In genomic region chr22:50144005-50144614, GRCh38 we compare ENCODE assay signal across 22 cellular contexts. TPM values are rescaled to one million over a fixed set of nuclear protein-coding genes. Genes with fewer than 3 reads are reported as not detected.
DNase-seq lines count a peak whose midpoint lies in the region; ATAC-seq, FAIRE-seq and TF ChIP-seq lines count a peak whose summit lies in the region.
"Had no signal": no experiment of that assay in that cellular context is flagged by ENCODE, and none has a peak within 500 bp of the region (broad histone marks: within the 10 kb centered on the region; RNA-seq: fewer than 3 reads in every experiment).

No MANE protein-coding gene starts in this region.

- H2AFZ ChIP-seq in HepG2 (ENCODE audit: low read length) (no peak overlapping the region), OCI-LY3 (ENCODE audit: low read depth, low read length) (no peak overlapping the region)
- H2AFZ ChIP-seq: GM23338 had no signal

- H3K4me2 ChIP-seq in HepG2 (ENCODE audit: low read depth, low read length), result no peak overlapping the region; the same call in 1 of the 2 replicates
- H3K4me2 ChIP-seq in OCI-LY3 (ENCODE audit: low read length), result no peak overlapping the region
- H3K4me2 ChIP-seq: GM23338 had no signal

- no peaks in the 10 kb centered on the region for H3K79me2 ChIP-seq in HepG2 (ENCODE audit: insufficient read depth, low read length)
- H3K79me2 ChIP-seq in OCI-LY3 (ENCODE audit: low read length), result no peaks in the 10 kb centered on the region

- H3K9me3 ChIP-seq in HepG2 (ENCODE audit: low read length), result no peaks in the 10 kb centered on the region
- no peaks in the 10 kb centered on the region for H3K9me3 ChIP-seq in right lobe of liver
- H3K9me3 ChIP-seq in OCI-LY3 (ENCODE audit: insufficient read depth, low read length), result no peaks in the 10 kb centered on the region
- no peaks in the 10 kb centered on the region for H3K9me3 ChIP-seq in spleen

- DNase-seq in HepG2 (ENCODE audit: low spot score) (no peak), right lobe of liver (no peak), left lobe of liver (ENCODE audit: low spot score) (peak; percentile 33), OCI-M2 (lab: John Stamatoyannopoulos, UW; ENCODE audit: unreplicated experiment) (no peak), spleen (no peak)
- DNase-seq: C1 segment of cervical spinal cord, EL, NCI-H1436, NCI-H2029, NCI-H2171 treated with DMSO at 0.1 percent for 48 hours, NCI-H446 treated with DMSO at 0.1 percent for 48 hours, NCI-H82, SHP77 treated with DMSO at 0.1 percent for 48 hours had no signal

- no peaks in the 10 kb centered on the region for H4K20me1 ChIP-seq in HepG2 (ENCODE audit: insufficient read depth, low read length)
- H4K20me1 ChIP-seq in OCI-LY3 (ENCODE audit: insufficient read depth, low read length), result no peaks in the 10 kb centered on the region

- TF ChIP-seq RAD21 in HepG2 (CRISPR knock-in tag; IDR thresholded peaks at IDR 0.05), result peak; percentile 39; the same call in 1 of the 2 replicates

- peak overlapping the region in 1 of 3 experiments; percentile 9; a peak in 1 of 6 replicates for H3K4me3 ChIP-seq in HepG2 (replicated peaks in 1 of 3; ENCODE audit: insufficient read depth in 1 of 3, low read depth in 2 of 3, low read length in 3 of 3)
- no peak overlapping the region for H3K4me3 ChIP-seq in right lobe of liver
- H3K4me3 ChIP-seq in OCI-LY3 (ENCODE audit: low read length), result no peak overlapping the region
- no peak overlapping the region for H3K4me3 ChIP-seq in spleen
- H3K4me3 ChIP-seq: GM23338 had no signal

- intact Hi-C loops in HepG2 (cut with micrococcal nuclease; ENCODE audit: unreplicated experiment) (no loop called here), right lobe of liver (cut with DNase I) (no loop called here), spleen (cut with DNase I; ENCODE audit: low total_unique reads) (no loop called here)

- in situ Hi-C loops in HepG2 (cut with HindIII; ENCODE audit: extremely low pct_ligation_motif_present, low pct_unique_long_range_greater_than_20kb), result no loop called here

- POLR2A ChIA-PET in HepG2 (lab: Yijun Ruan, JAX), result no interaction called here

- WGBS in HepG2 (ENCODE audit: low lambda C conversion rate), result 31% methylated on average over 15 of the region's 18 CpGs
- 81% methylated on average over 8 of the region's 18 CpGs for WGBS in right lobe of liver (ENCODE audit: insufficient coverage, low coverage, low lambda C conversion rate, missing lambda C conversion rate)
- 79 to 89% (median 84%) methylated on average over 12 to 18 of the region's 18 CpGs for WGBS in spleen, 5 donors

- TF ChIP-seq CTCF in HepG2 (CRISPR knock-in tag; IDR thresholded peaks at IDR 0.05) (peak; percentile 74), right lobe of liver (IDR thresholded peaks at IDR 0.05) (no peak), OCI-LY3 (IDR thresholded peaks at IDR 0.05; ENCODE audit: low read depth, low read length) (peak; percentile 14), spleen (IDR thresholded peaks at IDR 0.05 in 8 of 11, conservative IDR thresholded peaks at IDR 0.05 in 3 of 11) (no peak)

- no peak for FAIRE-seq in HepG2 (lab: Jason Lieb, UNC)
- FAIRE-seq: A204.1 had no signal

- CTCF ChIA-PET in HepG2 (lab: Yijun Ruan, JAX; ENCODE audit: low intra/inter-chr PET ratio, low total read pairs), result no interaction called here

- H3K27ac ChIP-seq in HepG2 (ENCODE audit: extremely low read length, insufficient read depth, low read length) (no peak overlapping the region), right lobe of liver (no peak overlapping the region), OCI-LY3 (ENCODE audit: low read length) (no peak overlapping the region), spleen (no peak overlapping the region)

- H3K9ac ChIP-seq in HepG2 (ENCODE audit: insufficient read depth, low read depth, low read length) (no peak overlapping the region), OCI-LY3 (ENCODE audit: low read length) (no peak overlapping the region)

- peaks cover 2 to 24% of the 10 kb centered on the region in 2 experiments for H3K27me3 ChIP-seq in HepG2 (ENCODE audit: control insufficient read depth in 1 of 2, insufficient read depth in 2 of 2, low read length in 2 of 2)
- H3K27me3 ChIP-seq in right lobe of liver, result no peaks in the 10 kb centered on the region
- no peaks in the 10 kb centered on the region for H3K27me3 ChIP-seq in OCI-LY3 (ENCODE audit: low read depth, low read length)
- peaks cover 0 to 32% (median 0%) of the 10 kb centered on the region in 7 donors for H3K27me3 ChIP-seq in spleen (replicated peaks in 1 of 7)

- no peak for TF ChIP-seq POLR2A in HepG2 (IDR thresholded peaks at IDR 0.05; ENCODE audit: insufficient read depth in 1 of 2, low read depth in 2 of 2, low read length in 2 of 2)
- TF ChIP-seq POLR2A in right lobe of liver (IDR thresholded peaks at IDR 0.05), result no peak
- no peak for TF ChIP-seq POLR2A in spleen (IDR thresholded peaks at IDR 0.05)

- H3K36me3 ChIP-seq in HepG2 (replicated peaks in 1 of 2; ENCODE audit: control insufficient read depth in 1 of 2, insufficient read depth in 2 of 2, low read length in 2 of 2) (no peaks in the 10 kb centered on the region), right lobe of liver (no peaks in the 10 kb centered on the region), OCI-LY3 (replicated peaks; ENCODE audit: low read depth, low read length) (no peaks in the 10 kb centered on the region), spleen (no peaks in the 10 kb centered on the region)

- BruUV-seq in HepG2 (replicated peaks; lab: Mats Ljungman, UMichigan), result no TSS peak

- ATAC-seq in HepG2 (no peak), right lobe of liver (no peak), left lobe of liver (no peak), GM18861 (IDR thresholded peaks at IDR 0.05; ENCODE audit: unreplicated experiment) (no peak), HG02885 (IDR thresholded peaks at IDR 0.05; ENCODE audit: poor library complexity, unreplicated experiment) (no peak)
- ATAC-seq: GM23338 had no signal

- H3K4me1 ChIP-seq in HepG2 (ENCODE audit: insufficient read depth, low read length) (peaks cover 96% of the 10 kb centered on the region), right lobe of liver (peaks cover 0 to 52% (median 22%) of the 10 kb centered on the region in 4 donors), OCI-LY3 (ENCODE audit: low read length) (peaks cover 11% of the 10 kb centered on the region), spleen (peaks cover 0 to 29% (median 6%) of the 10 kb centered on the region in 6 donors)

- TF ChIP-seq EP300 in HepG2 (IDR thresholded peaks at IDR 0.05; ENCODE audit: low read depth in 2 of 2, low read length in 2 of 2) (no peak), HepG2 (CRISPR knock-in tag; IDR thresholded peaks at IDR 0.05; ENCODE audit: borderline replicate concordance) (no peak)

RNA-seq across cellular contexts. Expression of gene PANX2, which starts 26.4 kb away (rescaled TPM):
- total RNA-seq in HepG2 (2016; rRNA removed; fragmentation: Illumina TruSeq; extraction: Trizol), result 0.15 and 0.58 TPM in 2 replicates
- total RNA-seq in HepG2 (2016; cell fraction: cytosol; rRNA removed; fragmentation: Illumina TruSeq; extraction: Trizol; ENCODE audit: low read depth), result 0.20 and 0.35 TPM in 2 replicates
- 0.19 TPM in 2 replicates for total RNA-seq in HepG2 (2016; cell fraction: insoluble cytoplasmic fraction; rRNA removed; fragmentation: Illumina TruSeq; extraction: Trizol)
- 1.1 and 1.4 TPM in 2 replicates for total RNA-seq in HepG2 (2016; cell fraction: membrane; rRNA removed; fragmentation: Illumina TruSeq; extraction: Trizol)
- total RNA-seq in HepG2 (2016; cell fraction: nucleus; rRNA removed; fragmentation: Illumina TruSeq; extraction: Trizol), result 0.47 and 0.56 TPM in 2 replicates
- polyA plus RNA-seq in HepG2 (2011; rRNA removed), result 1.1 TPM in 2 replicates
- polyA plus RNA-seq in HepG2 (2011; cell fraction: cytosol; rRNA removed), result 0.99 and 1.7 TPM in 2 replicates
- polyA plus RNA-seq in HepG2 (2011; cell fraction: nucleus; rRNA removed), result 2.5 and 4.2 TPM in 2 replicates
- polyA plus RNA-seq in HepG2 (2012), result 1.6 and 3.8 TPM in 2 replicates
- polyA plus RNA-seq in HepG2 (2016; cell fraction: cytosol; fragmentation: Illumina TruSeq; extraction: Trizol; ENCODE audit: low read depth), result 1.3 and 1.4 TPM in 2 replicates
- 1.1 and 1.4 TPM in 2 replicates for polyA plus RNA-seq in HepG2 (2016; cell fraction: insoluble cytoplasmic fraction; fragmentation: Illumina TruSeq; extraction: Trizol; ENCODE audit: low read depth)
- polyA plus RNA-seq in HepG2 (2016; cell fraction: membrane; fragmentation: Illumina TruSeq; extraction: Trizol; ENCODE audit: low read depth), result 2.9 and 3.6 TPM in 2 replicates
- 2.0 and 2.3 TPM in 2 replicates for polyA plus RNA-seq in HepG2 (2016; cell fraction: nucleus; fragmentation: Illumina TruSeq; extraction: Trizol; ENCODE audit: insufficient read depth, low read depth)
- polyA minus RNA-seq in HepG2 (2011; rRNA and poly(A)+ RNA removed; ENCODE audit: low replicate concordance), result 0.78 and 0.84 TPM in 2 replicates
- 0.30 and 0.79 TPM in 2 replicates for polyA minus RNA-seq in HepG2 (2011; cell fraction: cytosol; rRNA and poly(A)+ RNA removed)
- 0.37 and 0.39 TPM in 2 replicates for polyA minus RNA-seq in HepG2 (2011; cell fraction: nucleus; rRNA and poly(A)+ RNA removed)
- 10 to 100 TPM in 1 of 6 experiments, 1 to 10 TPM in 5; 3.9 to 12.3 (median 7.2) TPM for total RNA-seq in right lobe of liver
- total RNA-seq in left lobe of liver, result 10.6 TPM
- 1 to 10 TPM in 6 of 7 donors, under 1 TPM in 1; 0.39 to 4.6 (median 2.4) TPM for total RNA-seq in spleen
- polyA plus RNA-seq in spleen, result under 1 TPM; 0.11 to 0.67 (median 0.24) TPM
- polyA plus RNA-seq: IgD-negative memory B cell had no signal

RNA-seq across cellular contexts. Expression of gene TRABD, which starts 41.6 kb away (rescaled TPM):
- total RNA-seq in HepG2 (2016; rRNA removed; fragmentation: Illumina TruSeq; extraction: Trizol) (16.2 and 21.5 TPM in 2 replicates), right lobe of liver (10 to 100 TPM; 18.9 to 30.2 (median 22.8) TPM), left lobe of liver (25.9 TPM), spleen (10 to 100 TPM; 49.8 to 66.5 (median 57.7) TPM)
- 8.1 and 8.5 TPM in 2 replicates for total RNA-seq in HepG2 (2016; cell fraction: cytosol; rRNA removed; fragmentation: Illumina TruSeq; extraction: Trizol; ENCODE audit: low read depth)
- total RNA-seq in HepG2 (2016; cell fraction: insoluble cytoplasmic fraction; rRNA removed; fragmentation: Illumina TruSeq; extraction: Trizol), result 14.1 and 20.1 TPM in 2 replicates
- 15.9 and 17.7 TPM in 2 replicates for total RNA-seq in HepG2 (2016; cell fraction: membrane; rRNA removed; fragmentation: Illumina TruSeq; extraction: Trizol)
- 12.3 and 17.7 TPM in 2 replicates for total RNA-seq in HepG2 (2016; cell fraction: nucleus; rRNA removed; fragmentation: Illumina TruSeq; extraction: Trizol)
- polyA plus RNA-seq in HepG2 (2011; rRNA removed) (28.9 and 36.8 TPM in 2 replicates), spleen (10 to 100 TPM; 43.3 to 85.8 (median 77.9) TPM)
- polyA plus RNA-seq in HepG2 (2011; cell fraction: cytosol; rRNA removed), result 15.8 and 28.0 TPM in 2 replicates
- polyA plus RNA-seq in HepG2 (2011; cell fraction: nucleus; rRNA removed), result 241 and 327 TPM in 2 replicates
- polyA plus RNA-seq in HepG2 (2012), result 19.6 and 35.2 TPM in 2 replicates
- polyA plus RNA-seq in HepG2 (2016; cell fraction: cytosol; fragmentation: Illumina TruSeq; extraction: Trizol; ENCODE audit: low read depth), result 10.4 and 11.2 TPM in 2 replicates
- 19.9 and 22.8 TPM in 2 replicates for polyA plus RNA-seq in HepG2 (2016; cell fraction: insoluble cytoplasmic fraction; fragmentation: Illumina TruSeq; extraction: Trizol; ENCODE audit: low read depth)
- polyA plus RNA-seq in HepG2 (2016; cell fraction: membrane; fragmentation: Illumina TruSeq; extraction: Trizol; ENCODE audit: low read depth), result 15.2 and 16.9 TPM in 2 replicates
- polyA plus RNA-seq in HepG2 (2016; cell fraction: nucleus; fragmentation: Illumina TruSeq; extraction: Trizol; ENCODE audit: insufficient read depth, low read depth), result 56.6 and 60.9 TPM in 2 replicates
- polyA minus RNA-seq in HepG2 (2011; rRNA and poly(A)+ RNA removed; ENCODE audit: low replicate concordance), result 22.4 and 30.1 TPM in 2 replicates
- polyA minus RNA-seq in HepG2 (2011; cell fraction: cytosol; rRNA and poly(A)+ RNA removed), result 9.7 and 11.7 TPM in 2 replicates
- polyA minus RNA-seq in HepG2 (2011; cell fraction: nucleus; rRNA and poly(A)+ RNA removed), result 14.4 and 18.2 TPM in 2 replicates

RNA-seq across cellular contexts. Expression of gene MOV10L1, which starts 54.3 kb away (rescaled TPM):
- total RNA-seq in HepG2 (2016; rRNA removed; fragmentation: Illumina TruSeq; extraction: Trizol) (0.11 TPM in 1 of 2 replicates, not detected in the other), right lobe of liver (under 1 TPM in 4 of 6 experiments, not detected in 2; 0.21 to 0.31 (median 0.24) TPM), left lobe of liver (not detected), spleen (under 1 TPM in 2 of 7 donors, not detected in 5; 0.10 to 0.37 TPM)
- total RNA-seq in HepG2 (2016; cell fraction: cytosol; rRNA removed; fragmentation: Illumina TruSeq; extraction: Trizol; ENCODE audit: low read depth), result not detected in 2 replicates
- 0.17 TPM in 1 of 2 replicates, not detected in the other for total RNA-seq in HepG2 (2016; cell fraction: insoluble cytoplasmic fraction; rRNA removed; fragmentation: Illumina TruSeq; extraction: Trizol)
- total RNA-seq in HepG2 (2016; cell fraction: membrane; rRNA removed; fragmentation: Illumina TruSeq; extraction: Trizol), result not detected in 2 replicates
- 0.12 and 0.28 TPM in 2 replicates for total RNA-seq in HepG2 (2016; cell fraction: nucleus; rRNA removed; fragmentation: Illumina TruSeq; extraction: Trizol)
- polyA plus RNA-seq in HepG2 (2011; rRNA removed) (0.12 and 0.31 TPM in 2 replicates), spleen (under 1 TPM in 1 of 3 donors, not detected in 2; 0.15 TPM)
- 0.05 and 0.09 TPM in 2 replicates for polyA plus RNA-seq in HepG2 (2011; cell fraction: cytosol; rRNA removed)
- 0.47 and 1.1 TPM in 2 replicates for polyA plus RNA-seq in HepG2 (2011; cell fraction: nucleus; rRNA removed)
- 0.29 and 0.46 TPM in 2 replicates for polyA plus RNA-seq in HepG2 (2012)
- not detected in 2 replicates for polyA plus RNA-seq in HepG2 (2016; cell fraction: cytosol; fragmentation: Illumina TruSeq; extraction: Trizol; ENCODE audit: low read depth)
- polyA plus RNA-seq in HepG2 (2016; cell fraction: insoluble cytoplasmic fraction; fragmentation: Illumina TruSeq; extraction: Trizol; ENCODE audit: low read depth), result not detected in 2 replicates
- polyA plus RNA-seq in HepG2 (2016; cell fraction: membrane; fragmentation: Illumina TruSeq; extraction: Trizol; ENCODE audit: low read depth), result 0.08 TPM in 1 of 2 replicates, not detected in the other
- not detected in 2 replicates for polyA plus RNA-seq in HepG2 (2016; cell fraction: nucleus; fragmentation: Illumina TruSeq; extraction: Trizol; ENCODE audit: insufficient read depth, low read depth)
- not detected in 2 replicates for polyA minus RNA-seq in HepG2 (2011; rRNA and poly(A)+ RNA removed; ENCODE audit: low replicate concordance)
- not detected in 2 replicates for polyA minus RNA-seq in HepG2 (2011; cell fraction: cytosol; rRNA and poly(A)+ RNA removed)
- polyA minus RNA-seq in HepG2 (2011; cell fraction: nucleus; rRNA and poly(A)+ RNA removed), result 0.39 TPM in 1 of 2 replicates, not detected in the other
- total RNA-seq: HT-29; T-helper 1 cell treated with Interleukin-12 subunit alpha and Interleukin-12 subunit beta and Interleukin-4 antibody, amounts not matched to agents 30 ng/mL and 1 ng/mL, for 36 hours had no signal
- polyA plus RNA-seq: IgD-negative memory B cell had no signal

RNA-seq across cellular contexts. Expression of gene SELENOO, which starts 56.7 kb away (rescaled TPM):
- total RNA-seq in HepG2 (2016; rRNA removed; fragmentation: Illumina TruSeq; extraction: Trizol), result 12.5 and 19.0 TPM in 2 replicates
- 2.8 and 3.8 TPM in 2 replicates for total RNA-seq in HepG2 (2016; cell fraction: cytosol; rRNA removed; fragmentation: Illumina TruSeq; extraction: Trizol; ENCODE audit: low read depth)
- 9.4 and 19.8 TPM in 2 replicates for total RNA-seq in HepG2 (2016; cell fraction: insoluble cytoplasmic fraction; rRNA removed; fragmentation: Illumina TruSeq; extraction: Trizol)
- 6.0 and 7.6 TPM in 2 replicates for total RNA-seq in HepG2 (2016; cell fraction: membrane; rRNA removed; fragmentation: Illumina TruSeq; extraction: Trizol)
- 18.8 and 19.9 TPM in 2 replicates for total RNA-seq in HepG2 (2016; cell fraction: nucleus; rRNA removed; fragmentation: Illumina TruSeq; extraction: Trizol)
- 14.4 and 18.7 TPM in 2 replicates for polyA plus RNA-seq in HepG2 (2011; rRNA removed)
- 10.0 and 18.1 TPM in 2 replicates for polyA plus RNA-seq in HepG2 (2011; cell fraction: cytosol; rRNA removed)
- 88.6 and 104 TPM in 2 replicates for polyA plus RNA-seq in HepG2 (2011; cell fraction: nucleus; rRNA removed)
- polyA plus RNA-seq in HepG2 (2012), result 10.9 and 17.7 TPM in 2 replicates
- polyA plus RNA-seq in HepG2 (2016; cell fraction: cytosol; fragmentation: Illumina TruSeq; extraction: Trizol; ENCODE audit: low read depth), result 3.5 and 4.0 TPM in 2 replicates
- 9.5 and 12.3 TPM in 2 replicates for polyA plus RNA-seq in HepG2 (2016; cell fraction: insoluble cytoplasmic fraction; fragmentation: Illumina TruSeq; extraction: Trizol; ENCODE audit: low read depth)
- polyA plus RNA-seq in HepG2 (2016; cell fraction: membrane; fragmentation: Illumina TruSeq; extraction: Trizol; ENCODE audit: low read depth), result 4.9 and 5.3 TPM in 2 replicates
- polyA plus RNA-seq in HepG2 (2016; cell fraction: nucleus; fragmentation: Illumina TruSeq; extraction: Trizol; ENCODE audit: insufficient read depth, low read depth), result 54.2 and 57.7 TPM in 2 replicates
- polyA minus RNA-seq in HepG2 (2011; rRNA and poly(A)+ RNA removed; ENCODE audit: low replicate concordance), result 9.7 and 16.7 TPM in 2 replicates
- polyA minus RNA-seq in HepG2 (2011; cell fraction: cytosol; rRNA and poly(A)+ RNA removed), result 6.4 and 6.9 TPM in 2 replicates
- polyA minus RNA-seq in HepG2 (2011; cell fraction: nucleus; rRNA and poly(A)+ RNA removed), result 7.5 and 7.7 TPM in 2 replicates
- 10 to 100 TPM; 51.1 to 67.8 (median 59.2) TPM for total RNA-seq in right lobe of liver
- total RNA-seq in left lobe of liver, result 85.2 TPM
- total RNA-seq in spleen, result 10 to 100 TPM; 25.4 to 31.7 (median 29.3) TPM
- polyA plus RNA-seq in spleen, result 10 to 100 TPM; 26.2 to 70.8 (median 47.0) TPM

RNA-seq across cellular contexts. Expression of gene MLC1, which starts 58.9 kb away (rescaled TPM):
- not detected in 2 replicates for total RNA-seq in HepG2 (2016; rRNA removed; fragmentation: Illumina TruSeq; extraction: Trizol)
- total RNA-seq in HepG2 (2016; cell fraction: cytosol; rRNA removed; fragmentation: Illumina TruSeq; extraction: Trizol; ENCODE audit: low read depth), result not detected in 2 replicates
- total RNA-seq in HepG2 (2016; cell fraction: insoluble cytoplasmic fraction; rRNA removed; fragmentation: Illumina TruSeq; extraction: Trizol), result not detected in 2 replicates
- not detected in 2 replicates for total RNA-seq in HepG2 (2016; cell fraction: membrane; rRNA removed; fragmentation: Illumina TruSeq; extraction: Trizol)
- total RNA-seq in HepG2 (2016; cell fraction: nucleus; rRNA removed; fragmentation: Illumina TruSeq; extraction: Trizol), result not detected in 2 replicates
- polyA plus RNA-seq in HepG2 (2011; rRNA removed), result not detected in 2 replicates
- not detected in 2 replicates for polyA plus RNA-seq in HepG2 (2011; cell fraction: cytosol; rRNA removed)
- polyA plus RNA-seq in HepG2 (2011; cell fraction: nucleus; rRNA removed), result not detected in 2 replicates
- not detected in 2 replicates for polyA plus RNA-seq in HepG2 (2012)
- polyA plus RNA-seq in HepG2 (2016; cell fraction: cytosol; fragmentation: Illumina TruSeq; extraction: Trizol; ENCODE audit: low read depth), result not detected in 2 replicates
- not detected in 2 replicates for polyA plus RNA-seq in HepG2 (2016; cell fraction: insoluble cytoplasmic fraction; fragmentation: Illumina TruSeq; extraction: Trizol; ENCODE audit: low read depth)
- not detected in 2 replicates for polyA plus RNA-seq in HepG2 (2016; cell fraction: membrane; fragmentation: Illumina TruSeq; extraction: Trizol; ENCODE audit: low read depth)
- polyA plus RNA-seq in HepG2 (2016; cell fraction: nucleus; fragmentation: Illumina TruSeq; extraction: Trizol; ENCODE audit: insufficient read depth, low read depth), result not detected in 2 replicates
- not detected in 2 replicates for polyA minus RNA-seq in HepG2 (2011; rRNA and poly(A)+ RNA removed; ENCODE audit: low replicate concordance)
- polyA minus RNA-seq in HepG2 (2011; cell fraction: cytosol; rRNA and poly(A)+ RNA removed), result not detected in 2 replicates
- polyA minus RNA-seq in HepG2 (2011; cell fraction: nucleus; rRNA and poly(A)+ RNA removed), result not detected in 2 replicates
- total RNA-seq in right lobe of liver, result under 1 TPM in 2 of 6 experiments, not detected in 4; 0.60 to 0.68 TPM
- not detected for total RNA-seq in left lobe of liver
- 1 to 10 TPM; 1.2 to 4.4 (median 1.9) TPM for total RNA-seq in spleen
- polyA plus RNA-seq in spleen, result under 1 TPM; 0.17 to 0.74 (median 0.39) TPM
- total RNA-seq: GM23338, HT-29, LHCN-M2 had no signal
- polyA plus RNA-seq: GM23338 had no signal

Comparison
In these comparisons a context has a peak if more than half of its experiments do, and no peak if none do; other contexts are left out.
1. CTCF ChIP-seq: peak in HepG2 (single experiment) and OCI-LY3 (single experiment); none in right lobe of liver (0 of 4) and spleen (0 of 11).